ENCODE assay signal across 16 cellular contexts in genomic region chr10:6148908-6149307, GRCh38. TPM values are rescaled to one million over a fixed set of nuclear protein-coding genes. Genes with fewer than 3 reads are reported as not detected.
DNase-seq lines count a peak whose midpoint lies in the region; FAIRE-seq and TF ChIP-seq lines count a peak whose summit lies in the region.
"Had no signal": no experiment of that assay in that cellular context is flagged by ENCODE, and none has a peak within 500 bp of the region (broad histone marks: within the 10 kb centered on the region; RNA-seq: fewer than 3 reads in every experiment).

No MANE protein-coding gene starts in this region.

- no peaks in the 10 kb centered on the region for H3K4me1 ChIP-seq in HEK293 (ENCODE audit: control insufficient read depth, insufficient read depth, low read length)
- H3K4me1 ChIP-seq in hepatocyte (ENCODE audit: insufficient read depth), result peaks cover 11% of the 10 kb centered on the region
- H3K4me1 ChIP-seq: prostate gland, SJCRH30 had no signal

- DNase-seq in activated CD8-positive, alpha-beta memory T cell treated with anti-CD3 and anti-CD28 coated beads, Interleukin-2, amount 50 U/mL, for 4 hours, result peak; percentile 55
- no peak for DNase-seq in activated CD8-positive, alpha-beta memory T cell treated with anti-CD3 and anti-CD28 coated beads for 24 hours
- peak; percentile 40 for DNase-seq in activated naive CD4-positive, alpha-beta T cell treated with anti-CD3 and anti-CD28 coated beads, Interleukin-2, amount 50 U/mL, for 16 hours
- DNase-seq in renal cortical epithelial cell (ENCODE audit: low read depth) (peak; percentile 36), DMS79 (lab: John Stamatoyannopoulos, UW) (no peak), hepatocyte (ENCODE audit: low spot score) (no peak), GM19239 (ENCODE audit: insufficient read length, low spot score) (no peak)
- DNase-seq: H9, head of caudate nucleus, NCI-H1417 treated with DMSO at 0.1 percent for 48 hours, SJCRH30 had no signal

- H3K9me3 ChIP-seq in HEK293 (ENCODE audit: control insufficient read depth, insufficient read depth, low read depth, low read length) (no peaks in the 10 kb centered on the region), hepatocyte (ENCODE audit: low read depth) (no peaks in the 10 kb centered on the region)
- H3K9me3 ChIP-seq: esophagus muscularis mucosa, prostate gland, SJCRH30 had no signal

- H3K27me3 ChIP-seq in hepatocyte, result no peaks in the 10 kb centered on the region
- H3K27me3 ChIP-seq: cardiac muscle cell, esophagus muscularis mucosa, SJCRH30 had no signal

- TF ChIP-seq CTCF in HEK293 (tag by site-specific recombination; IDR thresholded peaks at IDR 0.05) (no peak), hepatocyte (IDR thresholded peaks at IDR 0.05; ENCODE audit: poor library complexity) (no peak)

- H3K36me3 ChIP-seq in HEK293 (ENCODE audit: control insufficient read depth in 2 of 2, insufficient read depth in 1 of 2, low read length in 2 of 2), result peaks cover 0 to 13% of the 10 kb centered on the region in 2 experiments; a peak in 1 of 3 replicates
- no peaks in the 10 kb centered on the region for H3K36me3 ChIP-seq in hepatocyte (replicated peaks; ENCODE audit: insufficient read depth, low read depth)
- H3K36me3 ChIP-seq: cardiac muscle cell, prostate gland, SJCRH30 had no signal

- H3K79me2 ChIP-seq in hepatocyte, result no peaks in the 10 kb centered on the region

- POLR2A ChIA-PET in HEK293 (lab: Yijun Ruan, JAX), result no interaction called here

- CTCF ChIA-PET in HEK293 (lab: Yijun Ruan, JAX), result interaction anchor here (0.6 to 1.5 kb wide), 2 partner anchors 10 to 46 kb away, joined by 3 read pairs; no protein-coding TSS in a partner anchor

- H3K4me2 ChIP-seq in hepatocyte, result no peak overlapping the region

- H2AFZ ChIP-seq in hepatocyte, result no peak overlapping the region

- no peaks in the 10 kb centered on the region for H3K9me2 ChIP-seq in hepatocyte (replicated peaks; ENCODE audit: insufficient read depth)

- H4K20me1 ChIP-seq in hepatocyte (ENCODE audit: insufficient read depth, poor library complexity, severe bottlenecking), result no peaks in the 10 kb centered on the region

- no peak for FAIRE-seq in GM19239 (lab: Jason Lieb, UNC)

- H3K4me3 ChIP-seq in HEK293 (ENCODE audit: low read depth, low read length), result no peak overlapping the region
- no peak overlapping the region for H3K4me3 ChIP-seq in hepatocyte
- H3K4me3 ChIP-seq: cardiac muscle cell, esophagus muscularis mucosa, lung, prostate gland, SJCRH30 had no signal

- WGBS in hepatocyte (ENCODE audit: low lambda C conversion rate, missing lambda C conversion rate), result 86% methylated on average over 6 of the region's 6 CpGs

- no peak overlapping the region for H3K27ac ChIP-seq in HEK293 (ENCODE audit: extremely low read depth, low read depth, low read length)
- no peak overlapping the region for H3K27ac ChIP-seq in hepatocyte
- H3K27ac ChIP-seq: cardiac muscle cell, esophagus muscularis mucosa, prostate gland, SJCRH30 had no signal

TF ChIP-seq in HEK293, 187 proteins besides CTCF, POLR2A, EP300 and RAD21:
- peak; percentile 58; the same call in 1 of the 2 replicates for TF ChIP-seq KLF10 (tag by site-specific recombination; IDR thresholded peaks at IDR 0.05)
- no peak for TF ChIP-seq ZNF777 (tag by site-specific recombination; IDR thresholded peaks at IDR 0.05; ENCODE audit: borderline replicate concordance)

RNA-seq across cellular contexts. Expression of gene PFKFB3, which starts 53.8 kb away (rescaled TPM):
- 35.8 and 493 TPM in 2 replicates for total RNA-seq in renal cortical epithelial cell
- 15.4 and 21.6 TPM in 2 replicates for total RNA-seq in hepatocyte
- 26.2 and 35.2 TPM in 2 replicates for polyA plus RNA-seq in hepatocyte

Comparison
In these comparisons a context has a peak if more than half of its experiments do, and no peak if none do; other contexts are left out.
1. DNase-seq: peak in activated CD8-positive, alpha-beta memory T cell treated with anti-CD3 and anti-CD28 coated beads, Interleukin-2, amount 50 U/mL, for 4 hours (single experiment), activated naive CD4-positive, alpha-beta T cell treated with anti-CD3 and anti-CD28 coated beads, Interleukin-2, amount 50 U/mL, for 16 hours (single experiment) and renal cortical epithelial cell (single experiment); none in activated CD8-positive, alpha-beta memory T cell treated with anti-CD3 and anti-CD28 coated beads for 24 hours (single experiment), DMS79 (single experiment), hepatocyte (single experiment) and GM19239 (single experiment).